In genomic region chr12:109625131-109625559, GRCh38 we compare ENCODE assay signal across 7 cellular contexts. TPM values are rescaled to one million over a fixed set of nuclear protein-coding genes. Genes with fewer than 3 reads are reported as not detected.
A peak's percentile ranks its signal among the peaks of the same experiment; 100 is the strongest.
DNase-seq lines count a peak whose midpoint lies in the region; TF ChIP-seq lines count a peak whose summit lies in the region.

No MANE protein-coding gene starts in this region.

- no peaks in the 10 kb centered on the region for H3K36me3 ChIP-seq in left ventricle myocardium inferior

- DNase-seq in HK-2 (ENCODE audit: unreplicated experiment), result peak; percentile 24
- peak in 56 of 58 donors; percentile 8 to 97 (median 78) for DNase-seq in anterior cingulate cortex (lab: John Stamatoyannopoulos, UW)
- DNase-seq in left ventricle myocardium inferior, result peak; percentile 19
- DNase-seq in substantia nigra (lab: John Stamatoyannopoulos, UW), result peak; percentile 47 to 97 (median 85)
- DNase-seq in activated T-cell treated with anti-CD3 and anti-CD28 coated beads, Interleukin-2, amount 50 U/mL, for 48 hours, result no peak
- no peak for DNase-seq in T1000 (lab: John Stamatoyannopoulos, UW)
- DNase-seq in NCI-H2196 treated with DMSO at 0.1 percent for 48 hours (lab: John Stamatoyannopoulos, UW; ENCODE audit: unreplicated experiment), result no peak

- no peak overlapping the region for H3K4me3 ChIP-seq in left ventricle myocardium inferior

- peaks cover 11% of the 10 kb centered on the region for H3K4me1 ChIP-seq in left ventricle myocardium inferior

- no peak for TF ChIP-seq CTCF in left ventricle myocardium inferior (IDR thresholded peaks at IDR 0.05; ENCODE audit: borderline replicate concordance)

- H3K9me3 ChIP-seq in left ventricle myocardium inferior (replicated peaks), result no peaks in the 10 kb centered on the region

- H3K27ac ChIP-seq in left ventricle myocardium inferior (replicated peaks) (no peak overlapping the region), substantia nigra (ENCODE audit: low read depth, low read length, poor library complexity, severe bottlenecking) (peak overlapping the region; percentile 100)

- H3K27me3 ChIP-seq in left ventricle myocardium inferior (ENCODE audit: low read depth), result peaks cover 37% of the 10 kb centered on the region

- intact Hi-C loops in left ventricle myocardium inferior (cut with micrococcal nuclease), result no loop called here

RNA-seq across cellular contexts. Expression of gene MVK, which starts 51.6 kb away (rescaled TPM):
- 8.4 TPM for total RNA-seq in left ventricle myocardium inferior

RNA-seq across cellular contexts. Expression of gene MMAB, which starts 51.8 kb away (rescaled TPM):
- 55.4 TPM for total RNA-seq in left ventricle myocardium inferior

Comparison
In these comparisons a context has a peak if more than half of its experiments do, and no peak if none do; other contexts are left out.
1. DNase-seq: peak in HK-2 (single experiment), anterior cingulate cortex (56 of 58), left ventricle myocardium inferior (single experiment) and substantia nigra (49 of 49); none in activated T-cell treated with anti-CD3 and anti-CD28 coated beads, Interleukin-2, amount 50 U/mL, for 48 hours (0 of 2), T1000 (single experiment) and NCI-H2196 treated with DMSO at 0.1 percent for 48 hours (single experiment).